Comparison of ENCODE assay signal across 20 cellular contexts in genomic region chr9:16710888-16711287, GRCh38.
DNase-seq lines count a peak whose midpoint lies in the region; ATAC-seq, FAIRE-seq and TF ChIP-seq lines count a peak whose summit lies in the region.
"Had no signal": no experiment of that assay in that cellular context is flagged by ENCODE, and none has a peak within 500 bp of the region (broad histone marks: within the 10 kb centered on the region; RNA-seq: fewer than 3 reads in every experiment).

No MANE protein-coding gene starts in this region.

- H3K9me3 ChIP-seq in astrocyte (ENCODE audit: insufficient read depth, low read depth, low read length), result no peaks in the 10 kb centered on the region
- no peaks in the 10 kb centered on the region for H3K9me3 ChIP-seq in BE2C
- H3K9me3 ChIP-seq: gastroesophageal sphincter, upper lobe of left lung had no signal

- H3K4me1 ChIP-seq in astrocyte (ENCODE audit: insufficient read depth, low read length) (peaks cover 28% of the 10 kb centered on the region), BE2C (no peaks in the 10 kb centered on the region)

- FAIRE-seq in astrocyte (lab: Jason Lieb, UNC), result no peak
- FAIRE-seq: A204.1 had no signal

- DNase-seq in DMS 273 (lab: John Stamatoyannopoulos, UW; ENCODE audit: unreplicated experiment) (peak; percentile 81), NCI-H446 treated with DMSO at 0.1 percent for 48 hours (lab: John Stamatoyannopoulos, UW) (peak; percentile 39), astrocyte (ENCODE audit: low read depth) (no peak), nephron progenitor cell (peak; percentile 21), SKM-1 (lab: John Stamatoyannopoulos, UW; ENCODE audit: unreplicated experiment) (no peak), NCI-H2196 (lab: John Stamatoyannopoulos, UW; ENCODE audit: unreplicated experiment) (no peak), BE2C (no peak)
- DNase-seq: activated CD4-positive, alpha-beta memory T cell treated with anti-CD3 and anti-CD28 coated beads for 36 hours; activated T-cell treated with anti-CD3 and anti-CD28 coated beads, Interleukin-2, amount 50 U/mL, for 1 hour; cortex of kidney; HCEC 1CT; natural killer cell; NCI-H1417 treated with DMSO at 0.1 percent for 48 hours; NCI-H510A; upper lobe of left lung had no signal

- H3K27ac Mint-ChIP-seq in astrocyte (ENCODE audit: unreplicated experiment) (peak overlapping the region; percentile 77), nephron progenitor cell (no peak overlapping the region)
- H3K27ac Mint-ChIP-seq: activated CD4-positive, alpha-beta memory T cell treated with anti-CD3 and anti-CD28 coated beads for 36 hours; activated naive CD4-positive, alpha-beta T cell treated with anti-CD3 and anti-CD28 coated beads, Interleukin-2, amount 50 U/mL, for 24 hours; natural killer cell; stimulated activated naive CD8-positive, alpha-beta T cell treated with anti-CD3 and anti-CD28 coated beads, Interleukin-15, Interleukin-2, amounts not matched to agents 100 ng/mL and 50 ng/mL, for 24 hours had no signal

- H3K9me3 Mint-ChIP-seq in astrocyte (ENCODE audit: unreplicated experiment) (no peaks in the 10 kb centered on the region), nephron progenitor cell (no peaks in the 10 kb centered on the region)
- H3K9me3 Mint-ChIP-seq: natural killer cell had no signal

- H3K27me3 Mint-ChIP-seq in astrocyte (ENCODE audit: low read depth, unreplicated experiment) (no peaks in the 10 kb centered on the region), nephron progenitor cell (ENCODE audit: low read depth, poor library complexity) (no peaks in the 10 kb centered on the region)
- H3K27me3 Mint-ChIP-seq: activated CD4-positive, alpha-beta memory T cell treated with anti-CD3 and anti-CD28 coated beads for 36 hours; activated naive CD4-positive, alpha-beta T cell treated with anti-CD3 and anti-CD28 coated beads, Interleukin-2, amount 50 U/mL, for 24 hours; stimulated activated naive CD8-positive, alpha-beta T cell treated with anti-CD3 and anti-CD28 coated beads, Interleukin-15, Interleukin-2, amounts not matched to agents 100 ng/mL and 50 ng/mL, for 24 hours had no signal

- peaks cover 51% of the 10 kb centered on the region for H3K4me1 Mint-ChIP-seq in astrocyte (ENCODE audit: low read depth, unreplicated experiment)
- peaks cover 51% of the 10 kb centered on the region for H3K4me1 Mint-ChIP-seq in nephron progenitor cell
- H3K4me1 Mint-ChIP-seq: activated naive CD4-positive, alpha-beta T cell treated with anti-CD3 and anti-CD28 coated beads, Interleukin-2, amount 50 U/mL, for 24 hours had no signal

- no peak overlapping the region for H3K4me2 ChIP-seq in astrocyte (ENCODE audit: low read length)

- H3K9ac ChIP-seq in astrocyte (ENCODE audit: low read length), result no peak overlapping the region

- no peak overlapping the region for H3K27ac ChIP-seq in astrocyte (ENCODE audit: low read depth, low read length)
- H3K27ac ChIP-seq: gastroesophageal sphincter, upper lobe of left lung had no signal

- H3K4me3 Mint-ChIP-seq in astrocyte (ENCODE audit: unreplicated experiment) (no peak overlapping the region), nephron progenitor cell (peak overlapping the region; percentile 67)
- H3K4me3 Mint-ChIP-seq: activated CD4-positive, alpha-beta memory T cell treated with anti-CD3 and anti-CD28 coated beads for 36 hours; activated naive CD4-positive, alpha-beta T cell treated with anti-CD3 and anti-CD28 coated beads, Interleukin-2, amount 50 U/mL, for 24 hours; natural killer cell; stimulated activated naive CD8-positive, alpha-beta T cell treated with anti-CD3 and anti-CD28 coated beads, Interleukin-15, Interleukin-2, amounts not matched to agents 100 ng/mL and 50 ng/mL, for 24 hours had no signal

- H3K4me3 ChIP-seq in astrocyte (ENCODE audit: insufficient read depth, low read depth, low read length) (no peak overlapping the region), BE2C (ENCODE audit: low read depth, low read length) (no peak overlapping the region)
- H3K4me3 ChIP-seq: gastroesophageal sphincter, upper lobe of left lung had no signal

- no peaks in the 10 kb centered on the region for H3K36me3 Mint-ChIP-seq in astrocyte (ENCODE audit: low read depth, unreplicated experiment)
- H3K36me3 Mint-ChIP-seq in nephron progenitor cell (ENCODE audit: low read depth), result no peaks in the 10 kb centered on the region
- H3K36me3 Mint-ChIP-seq: activated CD4-positive, alpha-beta memory T cell treated with anti-CD3 and anti-CD28 coated beads for 36 hours; activated naive CD4-positive, alpha-beta T cell treated with anti-CD3 and anti-CD28 coated beads, Interleukin-2, amount 50 U/mL, for 24 hours; natural killer cell had no signal

- H4K20me1 ChIP-seq in astrocyte (ENCODE audit: insufficient read depth, low read length), result no peaks in the 10 kb centered on the region

- ATAC-seq in HG02759 (IDR thresholded peaks at IDR 0.05; ENCODE audit: unreplicated experiment), result no peak
- ATAC-seq: gastroesophageal sphincter, natural killer cell had no signal

- H3K27me3 ChIP-seq in astrocyte (ENCODE audit: insufficient read depth, low read length) (no peaks in the 10 kb centered on the region), BE2C (no peaks in the 10 kb centered on the region)
- H3K27me3 ChIP-seq: gastroesophageal sphincter, upper lobe of left lung had no signal

- H3K36me3 ChIP-seq in astrocyte (ENCODE audit: insufficient read depth, low read length) (no peaks in the 10 kb centered on the region), BE2C (no peaks in the 10 kb centered on the region)
- H3K36me3 ChIP-seq: gastroesophageal sphincter, upper lobe of left lung had no signal

- TF ChIP-seq CTCF in astrocyte (IDR thresholded peaks at IDR 0.05; ENCODE audit: insufficient read depth, low read depth, low read length) (no peak), nephron progenitor cell (IDR thresholded peaks at IDR 0.05) (no peak), BE2C (IDR thresholded peaks at IDR 0.05; ENCODE audit: low read depth, low read length) (no peak)

- H3K79me2 ChIP-seq in astrocyte (ENCODE audit: insufficient read depth, low read length), result peaks cover 4% of the 10 kb centered on the region

- no peak overlapping the region for H2AFZ ChIP-seq in astrocyte (ENCODE audit: low read depth, low read length)

Comparison
In these comparisons a context has a peak if more than half of its experiments do, and no peak if none do; other contexts are left out.
1. DNase-seq: peak in DMS 273 (single experiment), NCI-H446 treated with DMSO at 0.1 percent for 48 hours (single experiment) and nephron progenitor cell (single experiment); none in astrocyte (single experiment), SKM-1 (single experiment), NCI-H2196 (single experiment) and BE2C (single experiment).